ENCODE assay signal across 9 cellular contexts in the genomic region with DNA sequence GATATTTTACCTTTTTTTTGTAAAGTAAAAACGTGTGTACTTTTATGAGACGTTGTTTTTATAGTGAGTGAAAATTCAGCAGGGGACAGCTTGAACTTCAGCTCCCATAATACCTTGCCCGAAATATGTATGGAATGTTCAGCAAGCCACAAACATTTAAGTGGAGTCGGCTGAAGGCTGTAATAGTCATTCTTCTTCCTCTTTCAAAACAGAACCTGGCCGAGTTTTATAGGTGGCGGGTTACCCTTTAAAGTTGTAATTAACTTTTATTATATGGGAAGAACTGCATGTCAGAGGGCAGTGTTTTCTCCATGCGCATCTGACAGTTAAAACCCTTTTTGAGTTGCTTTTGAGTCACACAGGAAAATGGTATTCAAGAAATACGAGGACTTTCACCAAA. TPM values are rescaled to one million over a fixed set of nuclear protein-coding genes. Genes with fewer than 3 reads are reported as not detected.
DNase-seq lines count a peak whose midpoint lies in the region; TF ChIP-seq lines count a peak whose summit lies in the region.
"Had no signal": no experiment of that assay in that cellular context is flagged by ENCODE, and none has a peak within 500 bp of the region (broad histone marks: within the 10 kb centered on the region; RNA-seq: fewer than 3 reads in every experiment).

No MANE protein-coding gene starts in this region.

- H3K36me3 ChIP-seq in smooth muscle cell (ENCODE audit: low read depth): no peaks in the 10 kb centered on the region
- no peaks in the 10 kb centered on the region for H3K36me3 ChIP-seq in ovary

- no peak for TF ChIP-seq POLR2A in ovary (IDR thresholded peaks at IDR 0.05)

- no peak for TF ChIP-seq EP300 in ovary (IDR thresholded peaks at IDR 0.05)

- H3F3A ChIP-seq in smooth muscle cell (ENCODE audit: low read depth): peaks cover 7% of the 10 kb centered on the region

- no peaks in the 10 kb centered on the region for H3K27me3 ChIP-seq in smooth muscle cell (ENCODE audit: low read depth)
- no peaks in the 10 kb centered on the region for H3K27me3 ChIP-seq in ovary

- DNase-seq in NCI-H1105 treated with DMSO at 0.1 percent for 48 hours (lab: John Stamatoyannopoulos, UW) (peak; percentile 38), NCI-H1105 (lab: John Stamatoyannopoulos, UW) (no peak), RKO (ENCODE audit: low spot score) (peak; percentile 8), fibroblast of the aortic adventitia (ENCODE audit: low read depth) (peak; percentile 64), smooth muscle cell (lab: John Stamatoyannopoulos, UW; ENCODE audit: unreplicated experiment) (no peak), T1000 (lab: John Stamatoyannopoulos, UW) (no peak), ovary (no peak), GOT3 (lab: John Stamatoyannopoulos, UW) (no peak)

- peak overlapping the region; percentile 83 for H3K4me2 ChIP-seq in smooth muscle cell

- H3K4me3 ChIP-seq in fibroblast of the aortic adventitia (ENCODE audit: low read depth, low read length): no peak overlapping the region
- peak overlapping the region; percentile 52 for H3K4me3 ChIP-seq in smooth muscle cell
- H3K4me3 ChIP-seq in ovary: no peak overlapping the region

- no peak overlapping the region for H2AFZ ChIP-seq in smooth muscle cell (ENCODE audit: low read depth)

- 38% methylated on average over 8 of the region's 8 CpGs for WGBS in smooth muscle cell (ENCODE audit: low lambda C conversion rate)
- WGBS in ovary, 3 donors: 16 to 34% (median 25%) methylated on average over 8 of the region's 8 CpGs

- intact Hi-C loops in ovary (cut with DNase I): loop anchor here in 1 of 4 donors (5.0 kb wide), 1 partner anchor 94 kb away; no protein-coding TSS in a partner anchor

- TF ChIP-seq CTCF in fibroblast of the aortic adventitia (IDR thresholded peaks at IDR 0.05; ENCODE audit: insufficient read depth, low read length) (no peak), smooth muscle cell (IDR thresholded peaks at IDR 0.05; ENCODE audit: borderline replicate concordance, insufficient read depth, poor library complexity, severe bottlenecking) (no peak), ovary (IDR thresholded peaks at IDR 0.05) (no peak)

- H3K27ac ChIP-seq in smooth muscle cell (ENCODE audit: low read depth): peak overlapping the region; percentile 55
- H3K27ac ChIP-seq in ovary: peak overlapping the region in 1 of 2 donors; percentile 80

- peaks cover 44% of the 10 kb centered on the region for H4K20me1 ChIP-seq in smooth muscle cell (ENCODE audit: low read depth)

- H3K9me3 ChIP-seq in smooth muscle cell (replicated peaks; ENCODE audit: low read depth) (no peaks in the 10 kb centered on the region), ovary (no peaks in the 10 kb centered on the region)

- peaks cover 8% of the 10 kb centered on the region for H3K4me1 ChIP-seq in smooth muscle cell (ENCODE audit: low read depth)
- no peaks in the 10 kb centered on the region for H3K4me1 ChIP-seq in ovary (ENCODE audit: insufficient read depth)

- H3K9ac ChIP-seq in smooth muscle cell (ENCODE audit: low read depth): peak overlapping the region; percentile 4

- H3K79me2 ChIP-seq in smooth muscle cell (ENCODE audit: low read depth): peaks cover 12% of the 10 kb centered on the region

RNA-seq across cellular contexts. Expression of a gene that starts 50.7 kb away (rescaled TPM):
- total RNA-seq in fibroblast of the aortic adventitia (ENCODE audit: low replicate concordance) (not detected in 2 replicates), smooth muscle cell (1.0 TPM in 1 of 2 replicates, not detected in the other), ovary (under 1 TPM in 5 of 7 donors, not detected in 2; 0.45 to 0.82 (median 0.57) TPM)
- polyA plus RNA-seq in smooth muscle cell (not detected in 2 replicates), ovary (under 1 TPM in 1 of 2 donors, not detected in 1; 0.12 TPM)
- total RNA-seq: T-helper 2 cell treated with Interferon-gamma antibody and Interleukin-4, amounts not matched to agents 100 ng/mL and 5 ng/mL, for 36 hours had no signal

Comparison
In these comparisons a context has a peak if more than half of its experiments do, and no peak if none do; other contexts are left out.
1. DNase-seq: peak in NCI-H1105 treated with DMSO at 0.1 percent for 48 hours (single experiment), RKO (single experiment) and fibroblast of the aortic adventitia (single experiment); none in NCI-H1105 (single experiment), smooth muscle cell (single experiment), T1000 (single experiment), ovary (0 of 5) and GOT3 (single experiment).